21 cellular contexts compared by ENCODE assay signal in the genomic region with DNA sequence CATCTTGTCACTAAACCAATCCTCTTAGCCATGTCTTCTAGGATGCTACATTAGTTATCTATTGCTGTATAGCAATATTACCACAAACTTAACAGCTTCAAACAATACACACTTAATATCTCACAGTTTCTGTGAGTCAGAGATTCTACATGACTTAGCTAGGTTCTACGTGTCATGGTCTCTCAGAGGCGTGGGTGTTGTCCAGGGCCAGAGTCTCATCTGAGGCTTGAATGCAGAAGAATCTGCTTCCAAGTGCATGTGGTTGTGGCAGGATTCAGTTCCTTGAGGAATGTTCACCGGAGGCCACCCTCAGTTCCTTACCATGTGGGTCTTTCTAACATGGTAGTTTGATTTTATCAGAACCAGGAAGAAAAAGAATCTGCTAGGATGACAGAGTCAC. TPM values are rescaled to one million over a fixed set of nuclear protein-coding genes. Genes with fewer than 3 reads are reported as not detected.
"Had no signal": no experiment of that assay in that cellular context is flagged by ENCODE, and none has a peak within 500 bp of the region (broad histone marks: within the 10 kb centered on the region; RNA-seq: fewer than 3 reads in every experiment).

No MANE protein-coding gene starts in this region.

- H3K27me3 ChIP-seq: upper lobe of right lung had no signal

- H3K9me3 Mint-ChIP-seq: activated naive CD4-positive, alpha-beta T cell treated with anti-CD3 and anti-CD28 coated beads, Interleukin-2, amount 50 U/mL, for 24 hours; activated T-cell treated with anti-CD3 and anti-CD28 coated beads, Interleukin-2, amount 50 U/mL, for 72 hours; effector memory CD8-positive, alpha-beta T cell; memory B cell had no signal

- DNase-seq: activated CD4-positive, alpha-beta T cell treated with anti-CD3 and anti-CD28 coated beads for 1 hour; activated CD8-positive, alpha-beta memory T cell treated with anti-CD3 and anti-CD28 coated beads for 24 hours; activated CD8-positive, alpha-beta memory T cell treated with anti-CD3 and anti-CD28 coated beads, Interleukin-2, amount 50 U/mL, for 48 hours; activated gamma-delta T cell; activated T-cell treated with anti-CD3 and anti-CD28 coated beads, Interleukin-2, amount 50 U/mL, for 72 hours; caudate nucleus; effector memory CD8-positive, alpha-beta T cell; gastrocnemius medialis; heart left ventricle; kidney glomerular epithelial cell; left ventricle myocardium superior; mucosa of descending colon; naive B cell; upper lobe of right lung had no signal

- H3K36me3 ChIP-seq: gastrocnemius medialis, heart left ventricle, thoracic aorta, upper lobe of right lung had no signal

- H3K9me3 ChIP-seq: gastrocnemius medialis, heart left ventricle, mucosa of descending colon, thoracic aorta, upper lobe of right lung had no signal

- H3K4me3 ChIP-seq: gastrocnemius medialis, heart left ventricle, mucosa of descending colon, thoracic aorta, upper lobe of right lung had no signal

- H3K4me1 ChIP-seq: gastrocnemius medialis, upper lobe of right lung had no signal

- H3K27ac ChIP-seq: gastrocnemius medialis, heart left ventricle, thoracic aorta, upper lobe of right lung had no signal

- H3K4me3 Mint-ChIP-seq: activated naive CD4-positive, alpha-beta T cell treated with anti-CD3 and anti-CD28 coated beads, Interleukin-2, amount 50 U/mL, for 24 hours; activated T-cell treated with anti-CD3 and anti-CD28 coated beads, Interleukin-2, amount 50 U/mL, for 72 hours; effector memory CD8-positive, alpha-beta T cell; memory B cell; naive B cell; neural crest cell; T-helper 1 cell treated with Interleukin-12 subunit alpha and Interleukin-12 subunit beta and Interleukin-4 antibody, amounts not matched to agents 30 μg/mL and 1 μg/mL, for 36 hours had no signal

- H3K27ac Mint-ChIP-seq: activated naive CD4-positive, alpha-beta T cell treated with anti-CD3 and anti-CD28 coated beads, Interleukin-2, amount 50 U/mL, for 24 hours; activated T-cell treated with anti-CD3 and anti-CD28 coated beads, Interleukin-2, amount 50 U/mL, for 72 hours; effector memory CD8-positive, alpha-beta T cell; memory B cell; naive B cell; progenitor cell of endocrine pancreas; T-helper 1 cell treated with Interleukin-12 subunit alpha and Interleukin-12 subunit beta and Interleukin-4 antibody, amounts not matched to agents 30 μg/mL and 1 μg/mL, for 36 hours had no signal

- H3K36me3 Mint-ChIP-seq: activated naive CD4-positive, alpha-beta T cell treated with anti-CD3 and anti-CD28 coated beads, Interleukin-2, amount 50 U/mL, for 24 hours; naive B cell had no signal

- ATAC-seq: activated T-cell treated with anti-CD3 and anti-CD28 coated beads, Interleukin-2, amount 50 U/mL, for 72 hours; effector memory CD8-positive, alpha-beta T cell; gastrocnemius medialis; heart left ventricle; left ventricle myocardium superior; mucosa of descending colon; upper lobe of right lung had no signal

- H3K4me1 Mint-ChIP-seq: activated naive CD4-positive, alpha-beta T cell treated with anti-CD3 and anti-CD28 coated beads, Interleukin-2, amount 50 U/mL, for 24 hours; neural crest cell had no signal

- H3K27me3 Mint-ChIP-seq: activated naive CD4-positive, alpha-beta T cell treated with anti-CD3 and anti-CD28 coated beads, Interleukin-2, amount 50 U/mL, for 24 hours; effector memory CD8-positive, alpha-beta T cell; memory B cell; progenitor cell of endocrine pancreas had no signal

RNA-seq across cellular contexts. Expression of a gene that starts 26.4 kb away (rescaled TPM):
- polyA plus RNA-seq: adipose tissue, heart left ventricle had no signal
